In genomic region chr1:6127587-6128163, GRCh38 we compare ENCODE assay signal across 8 cellular contexts. TPM values are rescaled to one million over a fixed set of nuclear protein-coding genes. Genes with fewer than 3 reads are reported as not detected.
DNase-seq lines count a peak whose midpoint lies in the region; ATAC-seq and TF ChIP-seq lines count a peak whose summit lies in the region.

No MANE protein-coding gene starts in this region.

- H3K36me3 ChIP-seq in OCI-LY7 (ENCODE audit: insufficient read depth, low read length) (no peaks in the 10 kb centered on the region), rectal smooth muscle tissue (ENCODE audit: control insufficient read depth, insufficient read depth, low read length) (no peaks in the 10 kb centered on the region)

- CTCF ChIA-PET in OCI-LY7 (lab: Charles Lee; ENCODE audit: unreplicated experiment), result interaction anchor here (0.6 kb wide), 1 partner anchor 396 kb away, joined by 4 read pairs; no protein-coding TSS in a partner anchor

- H3K9me3 ChIP-seq in OCI-LY7 (ENCODE audit: low read length), result no peaks in the 10 kb centered on the region

- no peaks in the 10 kb centered on the region for H3K4me1 ChIP-seq in OCI-LY7 (ENCODE audit: insufficient read depth, low read length, poor library complexity, severe bottlenecking)
- no peaks in the 10 kb centered on the region for H3K4me1 ChIP-seq in rectal smooth muscle tissue (ENCODE audit: control insufficient read depth, insufficient read depth, low read length)

- H4K20me1 ChIP-seq in OCI-LY7 (ENCODE audit: insufficient read depth, low read length), result no peaks in the 10 kb centered on the region

- no TSS peak for BruUV-seq in OCI-LY7 (replicated peaks; lab: Mats Ljungman, UMichigan)

- no peak overlapping the region for H3K9ac ChIP-seq in rectal smooth muscle tissue (ENCODE audit: low read length)

- TF ChIP-seq CTCF in GM13976 (IDR thresholded peaks at IDR 0.05; ENCODE audit: borderline replicate concordance, control extremely low read depth, extremely low read depth, insufficient read depth, missing control alignments) (no peak), OCI-LY7 (conservative IDR thresholded peaks at IDR 0.05; ENCODE audit: low read length) (no peak)

- H3K4me3 ChIP-seq in OCI-LY7 (ENCODE audit: low read depth, low read length, poor library complexity, severe bottlenecking) (no peak overlapping the region), rectal smooth muscle tissue (ENCODE audit: low read length) (peak overlapping the region; percentile 49)

- no peak overlapping the region; the same call in 1 of the 2 replicates for H3K4me2 ChIP-seq in OCI-LY7 (ENCODE audit: low read length)

- no peak overlapping the region for H2AFZ ChIP-seq in OCI-LY7 (ENCODE audit: low read length)

- intact Hi-C loops in OCI-LY7 (cut with micrococcal nuclease; ENCODE audit: unreplicated experiment), result no loop called here

- in situ Hi-C loops in GM13976 (cut with MboI; ENCODE audit: low sequenced_read_pairs, unreplicated experiment), result no loop called here

- DNase-seq in GM13976 (ENCODE audit: low spot score) (peak; percentile 78), OCI-LY7 (ENCODE audit: low spot score) (peak; percentile 63), germinal center (ENCODE audit: low spot score) (peak; percentile 88)
- peak; percentile 35 to 54 for DNase-seq in activated T-helper 1 cell treated with anti-CD3 and anti-CD28 coated beads, Interleukin-2, amount 50 U/mL, for 16 hours (ENCODE audit: low read depth in 1 of 2, low spot score in 1 of 2)

- no peaks in the 10 kb centered on the region for H3K79me2 ChIP-seq in OCI-LY7 (ENCODE audit: insufficient read depth, low read depth, low read length)

- POLR2A ChIA-PET in OCI-LY7 (lab: Charles Lee), result no interaction called here

- H3K27ac ChIP-seq in OCI-LY7 (ENCODE audit: low read depth, low read length, poor library complexity, severe bottlenecking) (no peak overlapping the region), rectal smooth muscle tissue (ENCODE audit: low read depth, low read length) (no peak overlapping the region)

- no peaks in the 10 kb centered on the region for H3K9me2 ChIP-seq in OCI-LY7 (ENCODE audit: insufficient read depth, low read length)

- ATAC-seq in HG03280 (IDR thresholded peaks at IDR 0.05; ENCODE audit: unreplicated experiment) (no peak), GM18868 (IDR thresholded peaks at IDR 0.05; ENCODE audit: unreplicated experiment) (no peak), GM18907 (IDR thresholded peaks at IDR 0.05; ENCODE audit: unreplicated experiment) (no peak)

- H3K27me3 ChIP-seq in rectal smooth muscle tissue (ENCODE audit: control insufficient read depth, insufficient read depth, low read length), result no peaks in the 10 kb centered on the region

RNA-seq across cellular contexts. Expression of gene CHD5, which starts 52.4 kb away (rescaled TPM):
- total RNA-seq in OCI-LY7 (2014; rRNA removed; shearing (Covaris generic)), result 0.19 and 0.93 TPM in 2 replicates
- 0.38 and 0.55 TPM in 2 replicates for total RNA-seq in OCI-LY7 (2022)
